ENCODE assay signal across 8 cellular contexts in the genomic region with DNA sequence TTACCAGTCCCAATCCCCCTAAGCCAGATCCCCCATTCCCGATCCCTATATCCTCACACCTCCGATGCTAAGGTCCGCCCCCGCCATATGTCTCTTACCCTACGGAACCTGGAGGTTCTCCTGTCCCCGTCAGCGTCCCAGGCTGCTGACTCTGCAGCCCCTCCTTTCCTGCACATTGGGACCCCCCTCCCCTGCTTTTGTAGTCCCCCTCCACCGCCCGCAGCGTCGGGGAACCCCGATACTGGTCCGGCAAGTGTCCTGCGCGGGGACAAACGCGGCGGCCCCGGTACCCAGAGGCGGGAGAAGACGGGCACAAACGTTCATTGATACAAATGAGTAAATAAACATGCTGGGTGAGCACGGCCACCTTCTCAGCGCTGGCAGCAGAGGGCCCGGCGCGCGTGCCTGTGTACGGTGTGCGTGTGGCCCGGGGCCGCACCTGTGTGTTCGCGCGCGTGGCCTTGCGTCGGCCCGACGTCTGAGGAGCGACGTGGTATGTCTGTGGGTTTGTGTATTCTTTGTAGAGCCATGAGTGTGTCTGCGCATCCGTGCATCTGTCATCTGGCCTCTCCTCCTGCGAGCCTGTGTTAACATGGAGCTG. TPM values are rescaled to one million over a fixed set of nuclear protein-coding genes. Genes with fewer than 3 reads are reported as not detected.
DNase-seq lines count a peak whose midpoint lies in the region; ATAC-seq and TF ChIP-seq lines count a peak whose summit lies in the region.

No MANE protein-coding gene starts in this region.

- H3K56ac ChIP-seq in IMR-90 (ENCODE audit: extremely low read depth, insufficient read depth, low read length) = no peak overlapping the region

- H2BK5ac ChIP-seq in IMR-90 (ENCODE audit: low read depth, low read length, poor library complexity, severe bottlenecking) = no peak overlapping the region

- no peak overlapping the region for H3K14ac ChIP-seq in IMR-90 (replicated peaks; ENCODE audit: low read depth, low read length)

- intact Hi-C loops in IMR-90 (cut with micrococcal nuclease) = loop anchor here (1.0 to 2.0 kb wide), 7 partner anchors 225 to 604 kb away; no protein-coding TSS in a partner anchor
- intact Hi-C loops in body of pancreas (cut with DNase I) = loop anchor here (5.0 kb wide), 2 partner anchors 227 to 602 kb away; no protein-coding TSS in a partner anchor

- H3K9me1 ChIP-seq in IMR-90 (ENCODE audit: insufficient read depth, low read length) = no peaks in the 10 kb centered on the region

- DNase-seq in AG20443 (ENCODE audit: low spot score) (peak; percentile 23), IMR-90 (peak; percentile 14), body of pancreas (peak; percentile 6 to 38 (median 18)), left kidney (ENCODE audit: low read depth, low spot score) (peak; percentile 36), suprapubic skin (ENCODE audit: low spot score in 2 of 2) (peak in 1 of 2 donors; percentile 71)

- H4K91ac ChIP-seq in IMR-90 (ENCODE audit: insufficient read depth, low read depth, low read length) = no peak overlapping the region

- no peak for TF ChIP-seq POLR2A in IMR-90 (IDR thresholded peaks at IDR 0.05; ENCODE audit: low read depth, low read length)
- TF ChIP-seq POLR2A in body of pancreas (IDR thresholded peaks at IDR 0.05) = no peak
- TF ChIP-seq POLR2A in suprapubic skin (IDR thresholded peaks at IDR 0.05) = no peak

- no peak for TF ChIP-seq EP300 in suprapubic skin (IDR thresholded peaks at IDR 0.05)

- no peaks in the 10 kb centered on the region for H3K79me1 ChIP-seq in IMR-90 (ENCODE audit: low read depth in 1 of 2, low read length in 2 of 2)

- ATAC-seq in IMR-90 (ENCODE audit: low read depth) (peak; percentile 3), body of pancreas (peak; percentile 17), GM18858 (IDR thresholded peaks at IDR 0.05; ENCODE audit: unreplicated experiment) (no peak), HG03108 (IDR thresholded peaks at IDR 0.05; ENCODE audit: unreplicated experiment) (no peak), HG03520 (IDR thresholded peaks at IDR 0.05; ENCODE audit: unreplicated experiment) (no peak)

- H2BK20ac ChIP-seq in IMR-90 (ENCODE audit: low read depth, low read length) = no peak overlapping the region

- H3K27ac ChIP-seq in IMR-90 (ENCODE audit: insufficient read depth, low read length) = no peak overlapping the region
- H3K27ac ChIP-seq in body of pancreas = no peak overlapping the region
- no peak overlapping the region for H3K27ac ChIP-seq in suprapubic skin

- BruUV-seq in IMR-90 (replicated peaks; lab: Mats Ljungman, UMichigan) = no TSS peak

- peaks cover 89% of the 10 kb centered on the region for H3K27me3 ChIP-seq in IMR-90 (ENCODE audit: control insufficient read depth, insufficient read depth, low read length)
- peaks cover 0 to 47% of the 10 kb centered on the region in 2 donors for H3K27me3 ChIP-seq in body of pancreas
- peaks cover 78% of the 10 kb centered on the region for H3K27me3 ChIP-seq in suprapubic skin

- H4K8ac ChIP-seq in IMR-90 (ENCODE audit: low read depth in 2 of 2, low read length in 2 of 2) = no peak overlapping the region

- no peaks in the 10 kb centered on the region for H3K36me3 ChIP-seq in IMR-90 (ENCODE audit: control insufficient read depth, insufficient read depth, low read length)
- H3K36me3 ChIP-seq in body of pancreas (replicated peaks in 1 of 2; ENCODE audit: insufficient read depth in 1 of 2, low read depth in 2 of 2) = no peaks in the 10 kb centered on the region
- H3K36me3 ChIP-seq in suprapubic skin = no peaks in the 10 kb centered on the region

- 2% methylated on average over 13 of the region's 45 CpGs; no CpG with 5 or more reads in 1 of the 2 experiments for WGBS in IMR-90 (ENCODE audit: extremely low coverage in 2 of 2, insufficient read length in 1 of 2), 2 experiments
- WGBS in body of pancreas, 2 donors = 1 to 4% methylated on average over 14 to 45 of the region's 45 CpGs
- 2% methylated on average over 22 of the region's 45 CpGs for WGBS in suprapubic skin

- CTCF ChIA-PET in IMR-90 (lab: Yijun Ruan, JAX) = interaction anchor here (0.7 to 1.5 kb wide), 13 partner anchors 12 to 597 kb away, joined by 3 to 10 read pairs (median 6); no protein-coding TSS in a partner anchor

- peaks cover 9% of the 10 kb centered on the region for H3K9me3 ChIP-seq in IMR-90 (ENCODE audit: control insufficient read depth, insufficient read depth, low read length)
- peaks cover 0 to 8% (median 0%) of the 10 kb centered on the region in 3 donors for H3K9me3 ChIP-seq in body of pancreas
- H3K9me3 ChIP-seq in suprapubic skin = no peaks in the 10 kb centered on the region

- no peak overlapping the region for H3K23ac ChIP-seq in IMR-90 (ENCODE audit: low read depth, low read length)

- dilution Hi-C loops in IMR-90 (cut with HindIII; ENCODE audit: low sequenced_read_pairs, unreplicated experiment) = no loop called here

- H3K4me1 ChIP-seq in IMR-90 (ENCODE audit: control insufficient read depth, insufficient read depth, low read length) (peaks cover 14% of the 10 kb centered on the region; the same call in 1 of the 2 replicates), body of pancreas (peaks cover 44% of the 10 kb centered on the region), suprapubic skin (peaks cover 56% of the 10 kb centered on the region)

- POLR2A ChIA-PET in IMR-90 (lab: Charles Lee; ENCODE audit: unreplicated experiment) = no interaction called here

- peak overlapping the region; percentile 5 for H2AK9ac ChIP-seq in IMR-90 (replicated peaks; ENCODE audit: low read depth, low read length, poor library complexity)

- no peak for TF ChIP-seq CTCF in IMR-90 (conservative IDR thresholded peaks at IDR 0.05; ENCODE audit: low read depth, low read length)
- TF ChIP-seq CTCF in body of pancreas (IDR thresholded peaks at IDR 0.05) = no peak
- TF ChIP-seq CTCF in suprapubic skin (IDR thresholded peaks at IDR 0.05) = no peak

- no peak overlapping the region for H2BK120ac ChIP-seq in IMR-90 (ENCODE audit: low read depth, low read length)

- H3K4me2 ChIP-seq in IMR-90 (ENCODE audit: low read depth, low read length) = peak overlapping the region; percentile 98

- no peak overlapping the region; the same call in 1 of the 2 replicates for H3K4me3 ChIP-seq in IMR-90 (ENCODE audit: insufficient read depth, low read depth, low read length)
- no peak overlapping the region for H3K4me3 ChIP-seq in body of pancreas
- peak overlapping the region; percentile 64 for H3K4me3 ChIP-seq in suprapubic skin

- TF ChIP-seq RAD21 in IMR-90 (IDR thresholded peaks at IDR 0.05; ENCODE audit: low read length) = no peak

- in situ Hi-C loops in IMR-90 (cut with MboI; ENCODE audit: low sequenced_read_pairs) = loop anchor here (5.0 to 10.0 kb wide), 5 partner anchors 225 to 602 kb away; no protein-coding TSS in a partner anchor

- H4K5ac ChIP-seq in IMR-90 (ENCODE audit: low read depth, low read length) = no peak overlapping the region

- H3K4ac ChIP-seq in IMR-90 (ENCODE audit: low read depth, low read length) = no peak overlapping the region

- H3K18ac ChIP-seq in IMR-90 (ENCODE audit: low read depth, low read length) = no peak overlapping the region

- no peak overlapping the region for H2BK15ac ChIP-seq in IMR-90 (ENCODE audit: low read depth, low read length)

- peaks cover 5% of the 10 kb centered on the region; the same call in 1 of the 2 replicates for H4K20me1 ChIP-seq in IMR-90 (ENCODE audit: insufficient read depth, low read length)

- H2AK5ac ChIP-seq in IMR-90 (ENCODE audit: low read depth, low read length) = no peak overlapping the region

- H2AFZ ChIP-seq in IMR-90 (replicated peaks; ENCODE audit: low read length, poor library complexity) = peak overlapping the region; percentile 81

- H3K9ac ChIP-seq in IMR-90 (ENCODE audit: low read depth, low read length) = no peak overlapping the region

TF ChIP-seq in IMR-90, 13 proteins besides CTCF, POLR2A, EP300 and RAD21:
- TF ChIP-seq MXI1 (IDR thresholded peaks at IDR 0.05; ENCODE audit: borderline replicate concordance, low read depth, low read length) = no peak
- TF ChIP-seq RCOR1 (IDR thresholded peaks at IDR 0.05; ENCODE audit: insufficient replicate concordance, low read length) = no peak
- no peak for TF ChIP-seq MAZ (IDR thresholded peaks at IDR 0.05; ENCODE audit: borderline replicate concordance, low read depth, low read length)
- no peak for TF ChIP-seq CEBPB (IDR thresholded peaks at IDR 0.05; ENCODE audit: low read depth, low read length)
- TF ChIP-seq, protein P1, sequence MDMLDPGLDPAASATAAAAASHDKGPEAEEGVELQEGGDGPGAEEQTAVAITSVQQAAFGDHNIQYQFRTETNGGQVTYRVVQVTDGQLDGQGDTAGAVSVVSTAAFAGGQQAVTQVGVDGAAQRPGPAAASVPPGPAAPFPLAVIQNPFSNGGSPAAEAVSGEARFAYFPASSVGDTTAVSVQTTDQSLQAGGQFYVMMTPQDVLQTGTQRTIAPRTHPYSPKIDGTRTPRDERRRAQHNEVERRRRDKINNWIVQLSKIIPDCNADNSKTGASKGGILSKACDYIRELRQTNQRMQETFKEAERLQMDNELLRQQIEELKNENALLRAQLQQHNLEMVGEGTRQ (IDR thresholded peaks at IDR 0.05; ENCODE audit: low read depth, low read length) = no peak
- no peak for TF ChIP-seq FOS (IDR thresholded peaks at IDR 0.05; ENCODE audit: low read depth, low read length)
- TF ChIP-seq MAFK (IDR thresholded peaks at IDR 0.05; ENCODE audit: low read depth, low read length) = no peak
- TF ChIP-seq NFE2L2 (IDR thresholded peaks at IDR 0.05; ENCODE audit: low read depth, low read length) = no peak
- no peak for TF ChIP-seq CHD1 (IDR thresholded peaks at IDR 0.05; ENCODE audit: low read depth, low read length)
- TF ChIP-seq SMC3 (IDR thresholded peaks at IDR 0.05; ENCODE audit: low read depth, low read length) = no peak
- no peak for TF ChIP-seq BHLHE40 (IDR thresholded peaks at IDR 0.05; ENCODE audit: low read depth, low read length)
- no peak for TF ChIP-seq ELK1 (IDR thresholded peaks at IDR 0.05; ENCODE audit: borderline replicate concordance, low read depth, low read length)
- TF ChIP-seq RFX5 (IDR thresholded peaks at IDR 0.05; ENCODE audit: low read depth, low read length) = no peak

RNA-seq across cellular contexts. Expression of gene CYP26B1, which starts 2.0 kb away (rescaled TPM):
- total RNA-seq in IMR-90 (2012; rRNA removed) = not detected in 2 replicates
- 0.01 and 0.02 TPM in 2 replicates for polyA plus RNA-seq in IMR-90 (2012; rRNA removed)
- polyA plus RNA-seq in IMR-90 (2012; cell fraction: cytosol; rRNA removed) = 0.03 TPM in 1 of 2 replicates, not detected in the other
- polyA plus RNA-seq in IMR-90 (2012; cell fraction: nucleus; rRNA removed; ENCODE audit: low replicate concordance) = 0.25 and 0.62 TPM in 2 replicates
- total RNA-seq in body of pancreas = 1 to 10 TPM in 1 of 2 donors, under 1 TPM in 1; 0.52 to 4.9 TPM
- 10 to 100 TPM; 53.3 to 83.3 (median 67.7) TPM for total RNA-seq in suprapubic skin

Comparison
In these comparisons a context has a peak if more than half of its experiments do, and no peak if none do; other contexts are left out.
1. ATAC-seq: peak in IMR-90 (single experiment) and body of pancreas (single experiment); none in GM18858 (single experiment), HG03108 (single experiment) and HG03520 (single experiment).
2. RNA of gene CYP26B1, which starts 2.0 kb away (total RNA-seq): 53.3 to 83.3 TPM in suprapubic skin; 0.52 to 4.9 TPM in body of pancreas and not detected in IMR-90; every median in the first group is over 4 times any median in the second.